In genomic region chr15:66946578-66947164, GRCh38 we compare ENCODE assay signal across 8 cellular contexts.
A peak's percentile ranks its signal among the peaks of the same experiment; 100 is the strongest.
DNase-seq lines count a peak whose midpoint lies in the region; ATAC-seq, FAIRE-seq and TF ChIP-seq lines count a peak whose summit lies in the region.

No MANE protein-coding gene starts in this region.

- H3K18ac ChIP-seq in H1 (ENCODE audit: extremely low read depth, low read length), result no peak overlapping the region

- no peak overlapping the region for H3K9ac ChIP-seq in H1 (replicated peaks in 1 of 4; ENCODE audit: extremely low read depth in 1 of 4, low read depth in 3 of 4, low read length in 3 of 4)

- CTCF ChIA-PET in activated CD8-positive, alpha-beta T cell treated with anti-CD3 and anti-CD28 coated beads, Interleukin-2, amount 10 ng/mL, durations not matched to agents 7 days and 5 days (lab: Charles Lee), result interaction anchor here (0.5 to 5.8 kb wide), 43 partner anchors 16 to 1206 kb away, joined by 3 to 55 read pairs (median 3); partner anchors contain the start of gene SMAD3
- CTCF ChIA-PET in H1 (lab: Charles Lee; ENCODE audit: partially characterized antibody), result interaction anchor here (0.6 to 9.5 kb wide), 76 partner anchors 9 to 750 kb away, joined by 3 to 125 read pairs (median 4); no protein-coding TSS in a partner anchor

- no peak overlapping the region for H2BK120ac ChIP-seq in H1 (replicated peaks; ENCODE audit: low read depth, low read length)

- H2BK15ac ChIP-seq in H1 (ENCODE audit: low read length), result no peak overlapping the region

- no peak overlapping the region for H2BK5ac ChIP-seq in H1 (ENCODE audit: low read depth, low read length)

- no peak overlapping the region for H2AK5ac ChIP-seq in H1 (ENCODE audit: low read depth, low read length)

- H3K4ac ChIP-seq in H1 (replicated peaks; ENCODE audit: insufficient read length, low read depth, low read length), result no peak overlapping the region

- no peak overlapping the region for H3K14ac ChIP-seq in H1 (ENCODE audit: insufficient read length)

- peak; percentile 97 to 99 for TF ChIP-seq RAD21 in H1 (IDR thresholded peaks at IDR 0.05 in 1 of 2, conservative IDR thresholded peaks at IDR 0.05 in 1 of 2; ENCODE audit: low read depth in 2 of 2, low read length in 2 of 2)

- peak; percentile 80 for DNase-seq in AG20443 (ENCODE audit: low spot score)
- peak; percentile 88 for DNase-seq in H7
- DNase-seq in NCI-H82 treated with DMSO at 0.1 percent for 48 hours (lab: John Stamatoyannopoulos, UW; ENCODE audit: unreplicated experiment), result peak; percentile 18
- DNase-seq in activated CD8-positive, alpha-beta T cell treated with anti-CD3 and anti-CD28 coated beads, Interleukin-2, amount 10 ng/mL, durations not matched to agents 7 days and 5 days, result peak; percentile 83
- DNase-seq in H1 (ENCODE audit: low read depth in 1 of 2, low spot score in 2 of 2), result peak in 1 of 2 experiments; percentile 84
- peak; percentile 61 for DNase-seq in midbrain (lab: John Stamatoyannopoulos, UW)
- peak; percentile 81 for DNase-seq in stimulated activated CD8-positive, alpha-beta memory T cell treated with anti-CD3 and anti-CD28 coated beads, Interleukin-4, amount 100 ng/mL, for 48 hours
- DNase-seq in amniotic stem cell (lab: John Stamatoyannopoulos, UW), result no peak

- H4K8ac ChIP-seq in H1 (ENCODE audit: extremely low read depth, insufficient read depth, low read length), result no peak overlapping the region

- no peaks in the 10 kb centered on the region for H3K36me3 Mint-ChIP-seq in activated CD8-positive, alpha-beta T cell treated with anti-CD3 and anti-CD28 coated beads, Interleukin-2, amount 10 ng/mL, durations not matched to agents 7 days and 5 days (ENCODE audit: low read depth)

- no peak overlapping the region for H3K23ac ChIP-seq in H1 (ENCODE audit: insufficient read length)

- peak; percentile 84 to 90 (median 89) for TF ChIP-seq CTCF in H1 (IDR thresholded peaks at IDR 0.05; ENCODE audit: control extremely low read depth in 1 of 3, insufficient read depth in 1 of 3, low read depth in 1 of 3, low read length in 3 of 3)

- no peaks in the 10 kb centered on the region for H4K20me1 ChIP-seq in H1 (replicated peaks in 1 of 2; ENCODE audit: control insufficient read depth in 1 of 2, insufficient read depth in 2 of 2, low read length in 2 of 2)

- no peak overlapping the region for H4K91ac ChIP-seq in H1 (replicated peaks; ENCODE audit: insufficient read length, low read length)

- H3K4me1 Mint-ChIP-seq in activated CD8-positive, alpha-beta T cell treated with anti-CD3 and anti-CD28 coated beads, Interleukin-2, amount 10 ng/mL, durations not matched to agents 7 days and 5 days (ENCODE audit: low read depth), result peaks cover 4% of the 10 kb centered on the region

- no peak for TF ChIP-seq EP300 in H1 (IDR thresholded peaks at IDR 0.05; ENCODE audit: borderline replicate concordance in 1 of 2, low read depth in 2 of 2, low read length in 2 of 2)

- peak; percentile 79 for ATAC-seq in activated CD8-positive, alpha-beta T cell treated with anti-CD3 and anti-CD28 coated beads, Interleukin-2, amount 10 ng/mL, durations not matched to agents 7 days and 5 days

- H3K4me3 Mint-ChIP-seq in activated CD8-positive, alpha-beta T cell treated with anti-CD3 and anti-CD28 coated beads, Interleukin-2, amount 10 ng/mL, durations not matched to agents 7 days and 5 days, result no peak overlapping the region

- H3K23me2 ChIP-seq in H1 (ENCODE audit: low read depth, low read length), result no peaks in the 10 kb centered on the region

- H3K56ac ChIP-seq in H1 (replicated peaks; ENCODE audit: insufficient read length, low read depth, low read length), result no peak overlapping the region

- H3K36me3 ChIP-seq in H7 (replicated peaks; ENCODE audit: control insufficient read depth, insufficient read depth, low read length), result no peaks in the 10 kb centered on the region
- H3K36me3 ChIP-seq in H1 (ENCODE audit: control insufficient read depth in 2 of 4, insufficient read depth in 4 of 4, low read length in 3 of 4), result no peaks in the 10 kb centered on the region

- H3K79me2 ChIP-seq in H1 (ENCODE audit: control insufficient read depth in 1 of 2, insufficient read depth in 2 of 2, low read length in 2 of 2), result no peaks in the 10 kb centered on the region

- H3K27me3 ChIP-seq in H7 (ENCODE audit: control insufficient read depth, insufficient read depth, low read length) (no peaks in the 10 kb centered on the region), H1 (replicated peaks in 1 of 4; ENCODE audit: control insufficient read depth in 3 of 4, extremely low read depth in 1 of 4, insufficient read depth in 3 of 4, low read length in 3 of 4) (no peaks in the 10 kb centered on the region)

- no peak overlapping the region for H3K27ac ChIP-seq in H1 (ENCODE audit: low read depth, low read length)

- H3K4me1 ChIP-seq in H1 (replicated peaks in 1 of 4; ENCODE audit: control insufficient read depth in 3 of 4, insufficient read depth in 4 of 4, low read length in 3 of 4), result peaks cover 0 to 3% (median 0%) of the 10 kb centered on the region in 4 experiments; a peak in 3 of 7 replicates

- no peaks in the 10 kb centered on the region for H3K9me3 Mint-ChIP-seq in activated CD8-positive, alpha-beta T cell treated with anti-CD3 and anti-CD28 coated beads, Interleukin-2, amount 10 ng/mL, durations not matched to agents 7 days and 5 days (ENCODE audit: insufficient read depth)

- no peak overlapping the region for H2BK20ac ChIP-seq in H1 (ENCODE audit: low read length)

- peak; percentile 86 for FAIRE-seq in H1 (lab: Jason Lieb, UNC)

- H2BK12ac ChIP-seq in H1 (ENCODE audit: low read depth, low read length), result no peak overlapping the region

- POLR2A ChIA-PET in activated CD8-positive, alpha-beta T cell treated with anti-CD3 and anti-CD28 coated beads, Interleukin-2, amount 10 ng/mL, durations not matched to agents 7 days and 5 days (lab: Charles Lee), result interaction anchor here (0.5 kb wide), 1 partner anchor 333 kb away, joined by 4 read pairs; no protein-coding TSS in a partner anchor
- POLR2A ChIA-PET in H1 (lab: Charles Lee; ENCODE audit: partially characterized antibody), result interaction anchor here (1.3 kb wide), 1 partner anchor 118 kb away, joined by 3 read pairs; no protein-coding TSS in a partner anchor

- TF ChIP-seq POLR2A in H1 (IDR thresholded peaks at IDR 0.05; ENCODE audit: control extremely low read depth in 1 of 2, low read depth in 2 of 2, low read length in 2 of 2), result no peak

- no peak overlapping the region for H3K4me3 ChIP-seq in H7 (ENCODE audit: insufficient read depth, low read depth, low read length)
- no peak overlapping the region for H3K4me3 ChIP-seq in H1 (ENCODE audit: extremely low read depth in 1 of 4, insufficient read depth in 2 of 4, low read depth in 3 of 4, low read length in 4 of 4)

- no peaks in the 10 kb centered on the region for H3K9me3 ChIP-seq in H1 (ENCODE audit: insufficient read depth in 2 of 2, low read depth in 1 of 2, low read length in 1 of 2)

- 33% methylated on average over 12 of the region's 12 CpGs; no CpG with 5 or more reads in 1 of the 2 experiments for WGBS in H1 (ENCODE audit: extremely low coverage in 1 of 2, insufficient coverage in 1 of 2, insufficient read length in 1 of 2, insufficient replicate concordance in 2 of 2, low coverage in 1 of 2, low lambda C conversion rate in 2 of 2, missing lambda C conversion rate in 1 of 2), 2 experiments

- H3K27me3 Mint-ChIP-seq in activated CD8-positive, alpha-beta T cell treated with anti-CD3 and anti-CD28 coated beads, Interleukin-2, amount 10 ng/mL, durations not matched to agents 7 days and 5 days (ENCODE audit: low read depth), result peaks cover 6% of the 10 kb centered on the region

- no peak overlapping the region for H3K4me2 ChIP-seq in H1 (ENCODE audit: insufficient read depth in 1 of 2, low read depth in 2 of 2, low read length in 2 of 2)

- H2AFZ ChIP-seq in H1 (ENCODE audit: low read length), result no peak overlapping the region

- no peak overlapping the region for H3K27ac Mint-ChIP-seq in activated CD8-positive, alpha-beta T cell treated with anti-CD3 and anti-CD28 coated beads, Interleukin-2, amount 10 ng/mL, durations not matched to agents 7 days and 5 days

- H4K5ac ChIP-seq in H1 (ENCODE audit: insufficient read length, low read depth, low read length), result no peak overlapping the region

- no peaks in the 10 kb centered on the region for H3K79me1 ChIP-seq in H1 (ENCODE audit: low read depth, low read length)

TF ChIP-seq in H1, 55 proteins besides CTCF, POLR2A, EP300 and RAD21:
- TF ChIP-seq TEAD4 (IDR thresholded peaks at IDR 0.05; ENCODE audit: low read depth, low read length), result no peak
- no peak for TF ChIP-seq GTF2F1 (IDR thresholded peaks at IDR 0.05; ENCODE audit: borderline replicate concordance, low read depth, low read length)
- no peak for TF ChIP-seq SP1 (IDR thresholded peaks at IDR 0.05; ENCODE audit: low read depth, low read length)
- TF ChIP-seq SIN3A (conservative IDR thresholded peaks at IDR 0.05 in 1 of 2, IDR thresholded peaks at IDR 0.05 in 1 of 2; ENCODE audit: low read depth in 1 of 2, low read length in 2 of 2), result no peak
- TF ChIP-seq CHD1 (IDR thresholded peaks at IDR 0.05; ENCODE audit: low read depth, low read length), result no peak
- no peak for TF ChIP-seq SAP30 (IDR thresholded peaks at IDR 0.05; ENCODE audit: insufficient read depth, insufficient replicate concordance, low read length)
- TF ChIP-seq BRCA1 (IDR thresholded peaks at IDR 0.05; ENCODE audit: low read depth, low read length), result no peak
- TF ChIP-seq RBBP5 (IDR thresholded peaks at IDR 0.05; ENCODE audit: borderline replicate concordance, low read depth, low read length), result no peak
- TF ChIP-seq TAF7 (optimal IDR thresholded peaks at IDR 0.05; ENCODE audit: borderline replicate concordance, low read depth, low read length), result no peak
- TF ChIP-seq CTBP2 (IDR thresholded peaks at IDR 0.05; ENCODE audit: borderline replicate concordance, insufficient read depth, insufficient read length, low read length), result no peak
- no peak for TF ChIP-seq CBX8 (IDR thresholded peaks at IDR 0.05; ENCODE audit: borderline replicate concordance, low read depth, low read length)
- no peak for TF ChIP-seq YY1 (IDR thresholded peaks at IDR 0.05; ENCODE audit: low read depth, low read length)
- no peak for TF ChIP-seq SIRT6 (IDR thresholded peaks at IDR 0.05; ENCODE audit: low read length)
- no peak for TF ChIP-seq KDM4A (IDR thresholded peaks at IDR 0.05; ENCODE audit: low read depth, low read length, severe bottlenecking)
TF ChIP-seq in H1: peak in this region for 0.
